17 cellular contexts compared by ENCODE assay signal in the genomic region with DNA sequence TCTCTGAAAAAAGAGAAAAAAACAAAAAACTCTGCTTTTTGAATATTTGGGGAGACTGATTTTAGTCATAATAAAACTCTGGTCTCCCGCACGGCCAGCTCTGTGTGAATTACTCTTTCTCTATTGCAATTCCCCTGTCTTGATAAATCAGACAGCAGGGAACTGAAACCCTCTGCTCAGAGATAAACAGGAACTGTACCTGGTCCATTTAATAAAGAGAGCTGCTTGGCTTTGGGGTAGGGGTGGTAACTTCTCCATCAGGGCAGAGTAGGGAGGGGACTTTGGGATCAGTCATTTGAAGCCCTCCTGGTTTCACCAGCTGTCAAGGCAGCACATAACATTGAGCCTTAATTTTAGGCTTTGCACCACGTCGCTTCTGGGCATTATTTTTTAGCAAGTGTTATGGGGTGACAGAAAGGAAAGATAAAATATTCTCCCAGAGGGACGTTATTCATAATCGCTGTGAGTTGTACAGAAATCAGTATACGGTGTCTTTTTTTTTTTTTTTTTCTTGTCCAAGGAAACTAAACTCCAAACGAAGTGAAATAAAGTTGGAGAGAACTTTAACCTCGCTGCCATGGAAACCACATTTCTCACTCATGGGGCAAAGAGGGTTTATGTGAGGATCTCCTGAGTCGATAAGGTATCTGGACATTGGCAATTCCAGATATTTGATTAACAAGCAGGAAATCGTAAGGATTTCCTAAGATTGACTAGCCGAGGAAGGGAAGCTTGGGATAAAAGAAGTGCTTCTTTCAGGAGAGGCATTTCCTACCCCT.
"Had no signal": no experiment of that assay in that cellular context is flagged by ENCODE, and none has a peak within 500 bp of the region (broad histone marks: within the 10 kb centered on the region; RNA-seq: fewer than 3 reads in every experiment).

No MANE protein-coding gene starts in this region.

- H3K4me1 ChIP-seq: esophagus squamous epithelium, left lung, upper lobe of right lung had no signal

- H3K27ac ChIP-seq: esophagus squamous epithelium, left lung, ovary, upper lobe of right lung had no signal

- H3K27me3 ChIP-seq: ovary, upper lobe of right lung had no signal

- DNase-seq: activated CD4-positive, alpha-beta T cell treated with anti-CD3 and anti-CD28 coated beads, Interleukin-2, amount 50 U/mL, for 4 hours; activated CD4-positive, CD25-positive, alpha-beta regulatory T cell treated with anti-CD3 and anti-CD28 coated beads, Interleukin-2, amount 50 U/mL, for 72 hours; activated CD8-positive, alpha-beta memory T cell treated with anti-CD3 and anti-CD28 coated beads, Interleukin-2, amount 10 ng/mL, durations not matched to agents 7 days and 5 days; activated gamma-delta T cell; activated naive CD8-positive, alpha-beta T cell treated with anti-CD3 and anti-CD28 coated beads for 36 hours; activated T-cell treated with anti-CD3 and anti-CD28 coated beads, Interleukin-2, amount 50 U/mL, for 24 hours; aorta; esophagus squamous epithelium; foreskin fibroblast; head of caudate nucleus; left lung; mesenchymal stem cell; ovary; stimulated activated CD4-positive, alpha-beta T cell treated with anti-CD3 and anti-CD28 coated beads, Interleukin-4, amount 100 ng/mL, for 1 hour; stimulated activated CD8-positive, alpha-beta memory T cell treated with anti-CD3 and anti-CD28 coated beads, Interleukin-4, amount 100 ng/mL, for 48 hours; T-helper 2 cell; upper lobe of right lung had no signal

- H3K9me3 ChIP-seq: esophagus squamous epithelium, left lung, ovary, upper lobe of right lung had no signal

- H3K4me3 ChIP-seq: esophagus squamous epithelium, left lung, ovary, upper lobe of right lung had no signal

- H3K36me3 ChIP-seq: esophagus squamous epithelium, left lung, ovary, upper lobe of right lung had no signal
